In genomic region chr16:68273459-68273858, GRCh38 we compare ENCODE assay signal across 1 cellular context.
TF ChIP-seq lines count a peak whose summit lies in the region.

No MANE protein-coding gene starts in this region.

TF ChIP-seq in GM12878, 131 proteins besides CTCF, POLR2A, EP300 and RAD21:
- TF ChIP-seq ZBTB33 (IDR thresholded peaks at IDR 0.05) (no peak), TARDBP (IDR thresholded peaks at IDR 0.05; ENCODE audit: borderline replicate concordance) (no peak), ZNF24 (IDR thresholded peaks at IDR 0.05) (no peak), SMAD1 (IDR thresholded peaks at IDR 0.05; ENCODE audit: low read depth, partially characterized antibody) (no peak), HDAC2 (IDR thresholded peaks at IDR 0.05) (no peak), ZNF274 (IDR thresholded peaks at IDR 0.05; ENCODE audit: insufficient read depth, insufficient read length) (no peak), WRNIP1 (IDR thresholded peaks at IDR 0.05; ENCODE audit: borderline replicate concordance, low read depth, low read length) (no peak), ZSCAN29 (IDR thresholded peaks at IDR 0.05) (no peak), SMAD5 (IDR thresholded peaks at IDR 0.05; ENCODE audit: low read depth) (no peak), TCF12 (IDR thresholded peaks at IDR 0.05; ENCODE audit: low read depth, low read length) (no peak), NFIC (IDR thresholded peaks at IDR 0.05; ENCODE audit: low read depth, low read length) (no peak), SUPT20H (IDR thresholded peaks at IDR 0.05; ENCODE audit: borderline replicate concordance, control insufficient read depth, low read depth, low read length) (no peak), YY1 (IDR thresholded peaks at IDR 0.05; ENCODE audit: low read depth, low read length) (no peak)
